In genomic region chr1:225886159-225887029, GRCh38 we compare ENCODE assay signal across 24 cellular contexts. TPM values are rescaled to one million over a fixed set of nuclear protein-coding genes. Genes with fewer than 3 reads are reported as not detected.
DNase-seq lines count a peak whose midpoint lies in the region; ATAC-seq, FAIRE-seq and TF ChIP-seq lines count a peak whose summit lies in the region.
"Had no signal": no experiment of that assay in that cellular context is flagged by ENCODE, and none has a peak within 500 bp of the region (broad histone marks: within the 10 kb centered on the region; RNA-seq: fewer than 3 reads in every experiment).

No MANE protein-coding gene starts in this region.

- H3K27me3 Mint-ChIP-seq in neural crest cell (ENCODE audit: low read depth) = peaks cover 28% of the 10 kb centered on the region
- H3K27me3 Mint-ChIP-seq: activated CD8-positive, alpha-beta T cell treated with anti-CD3 and anti-CD28 coated beads for 36 hours had no signal

- no peaks in the 10 kb centered on the region for H4K20me1 ChIP-seq in endothelial cell of umbilical vein (replicated peaks; ENCODE audit: control insufficient read depth, extremely low read depth, insufficient read depth, low read length)

- no peak overlapping the region for H3K27ac Mint-ChIP-seq in neural crest cell (ENCODE audit: unreplicated experiment)
- H3K27ac Mint-ChIP-seq: activated CD8-positive, alpha-beta T cell treated with anti-CD3 and anti-CD28 coated beads for 36 hours; stimulated activated effector memory CD8-positive, alpha-beta T cell treated with anti-CD3 and anti-CD28 coated beads, Interleukin-12 subunit alpha, Interleukin-12 subunit beta, amount 100 ng/mL, for 72 hours had no signal

- no peaks in the 10 kb centered on the region for H3K9me1 ChIP-seq in endothelial cell of umbilical vein (replicated peaks; ENCODE audit: control insufficient read depth, extremely low read depth, insufficient read depth, low read length)

- CTCF ChIA-PET in endothelial cell of umbilical vein (lab: Charles Lee) = interaction anchor here (1.1 to 1.7 kb wide), 2 partner anchors 15 to 25 kb away, joined by 3 to 5 read pairs; no protein-coding TSS in a partner anchor

- H3K4me1 ChIP-seq in HUES6 (ENCODE audit: control insufficient read depth, insufficient read depth, low read length) (peaks cover 38% of the 10 kb centered on the region), endothelial cell of umbilical vein (ENCODE audit: control insufficient read depth, extremely low read depth, insufficient read depth, low read length) (peaks cover 5% of the 10 kb centered on the region), adrenal gland (replicated peaks in 1 of 2) (peaks cover 1 to 6% of the 10 kb centered on the region in 2 donors)

- H3K79me2 ChIP-seq in endothelial cell of umbilical vein (ENCODE audit: control insufficient read depth, insufficient read depth, low read length) = no peaks in the 10 kb centered on the region

- H3K36me3 ChIP-seq in HUES6 (ENCODE audit: control insufficient read depth, insufficient read depth, low read length) = peaks cover 10% of the 10 kb centered on the region
- no peaks in the 10 kb centered on the region for H3K36me3 ChIP-seq in endothelial cell of umbilical vein (ENCODE audit: control insufficient read depth in 2 of 2, extremely low read depth in 1 of 2, insufficient read depth in 2 of 2, low read length in 2 of 2)
- no peaks in the 10 kb centered on the region for H3K36me3 ChIP-seq in adrenal gland (replicated peaks in 1 of 2)
- H3K36me3 ChIP-seq: prostate gland, suprapubic skin, vagina had no signal

- H3K9ac ChIP-seq in HUES6 (ENCODE audit: low read length) (peak overlapping the region; percentile 42), endothelial cell of umbilical vein (replicated peaks; ENCODE audit: extremely low read depth, insufficient read depth, low read length) (no peak overlapping the region)

- H3K4me3 Mint-ChIP-seq in neural crest cell = peak overlapping the region; percentile 81
- H3K4me3 Mint-ChIP-seq: activated CD8-positive, alpha-beta T cell treated with anti-CD3 and anti-CD28 coated beads for 36 hours; stimulated activated effector memory CD8-positive, alpha-beta T cell treated with anti-CD3 and anti-CD28 coated beads, Interleukin-12 subunit alpha, Interleukin-12 subunit beta, amount 100 ng/mL, for 72 hours had no signal

- peak; percentile 18 for FAIRE-seq in endothelial cell of umbilical vein (lab: Jason Lieb, UNC)

- TF ChIP-seq POLR2A in endothelial cell of umbilical vein (IDR thresholded peaks at IDR 0.05; ENCODE audit: low read depth, low read length) (no peak), adrenal gland (IDR thresholded peaks at IDR 0.05) (no peak)

- no peak overlapping the region for H3K4me2 ChIP-seq in endothelial cell of umbilical vein (ENCODE audit: insufficient read depth, low read length)

- WGBS in adrenal gland, 4 donors = 90 to 97% (median 93%) methylated on average over 8 to 19 of the region's 19 CpGs

- ATAC-seq in GM19035 (IDR thresholded peaks at IDR 0.05; ENCODE audit: unreplicated experiment) = no peak
- ATAC-seq: activated CD4-positive, CD25-positive, alpha-beta regulatory T cell treated with anti-CD3 and anti-CD28 coated beads, Interleukin-2, amount 50 U/mL, for 24 hours; activated CD8-positive, alpha-beta T cell treated with anti-CD3 and anti-CD28 coated beads for 36 hours; stimulated activated effector memory CD8-positive, alpha-beta T cell treated with anti-CD3 and anti-CD28 coated beads, Interleukin-12 subunit alpha, Interleukin-12 subunit beta, amount 100 ng/mL, for 72 hours had no signal

- H3K4me1 Mint-ChIP-seq in neural crest cell = peaks cover 27% of the 10 kb centered on the region

- no TSS peak for BruUV-seq in endothelial cell of umbilical vein (replicated peaks; lab: Mats Ljungman, UMichigan)

- no peak overlapping the region for H2AFZ ChIP-seq in endothelial cell of umbilical vein (ENCODE audit: low read depth, low read length)

- peak; percentile 45 for DNase-seq in DMS53 treated with DMSO at 0.1 percent for 48 hours (lab: John Stamatoyannopoulos, UW; ENCODE audit: unreplicated experiment)
- DNase-seq in endothelial cell of umbilical vein (ENCODE audit: low read depth, low spot score) = no peak
- DNase-seq in neural crest cell (ENCODE audit: low read depth, low spot score) = no peak
- no peak for DNase-seq in NCI-H1105 treated with DMSO at 0.1 percent for 48 hours (lab: John Stamatoyannopoulos, UW)
- no peak for DNase-seq in DMS 273 (lab: John Stamatoyannopoulos, UW; ENCODE audit: unreplicated experiment)
- DNase-seq in adrenal gland = no peak
- DNase-seq: activated CD8-positive, alpha-beta T cell treated with anti-CD3 and anti-CD28 coated beads for 36 hours; activated gamma-delta T cell; activated T-cell treated with anti-CD3 and anti-CD28 coated beads for 4 hours; GDM1; head of caudate nucleus; midbrain; NCI-H2171 treated with DMSO at 0.1 percent for 48 hours; NCI-H82; stimulated activated CD4-positive, alpha-beta T cell treated with anti-CD3 and anti-CD28 coated beads, Interleukin-2, amount 100 ng/mL, for 24 hours had no signal

- no peaks in the 10 kb centered on the region for H3K9me3 ChIP-seq in HUES6 (ENCODE audit: control insufficient read depth, insufficient read depth, low read depth, low read length)
- no peaks in the 10 kb centered on the region for H3K9me3 ChIP-seq in endothelial cell of umbilical vein (replicated peaks; ENCODE audit: control insufficient read depth, insufficient read depth, low read length)
- no peaks in the 10 kb centered on the region for H3K9me3 ChIP-seq in adrenal gland (replicated peaks in 1 of 3)
- H3K9me3 ChIP-seq: prostate gland, suprapubic skin, vagina had no signal

- H3K27me3 ChIP-seq in HUES6 (ENCODE audit: control insufficient read depth, insufficient read depth, low read length) = peaks cover 9% of the 10 kb centered on the region; the same call in 1 of the 2 replicates
- H3K27me3 ChIP-seq in endothelial cell of umbilical vein (ENCODE audit: control insufficient read depth in 2 of 2, insufficient read depth in 2 of 2, low read length in 2 of 2) = no peaks in the 10 kb centered on the region
- no peaks in the 10 kb centered on the region for H3K27me3 ChIP-seq in adrenal gland
- H3K27me3 ChIP-seq: suprapubic skin, vagina had no signal

- no peak overlapping the region for H3K27ac ChIP-seq in HUES6 (ENCODE audit: low read depth, low read length)
- no peak overlapping the region for H3K27ac ChIP-seq in endothelial cell of umbilical vein (ENCODE audit: insufficient read depth, low read depth, low read length)
- H3K27ac ChIP-seq in adrenal gland = no peak overlapping the region
- H3K27ac ChIP-seq: C4-2B, prostate gland, suprapubic skin, vagina had no signal

- no peak overlapping the region for H3K4me3 ChIP-seq in HUES6 (ENCODE audit: low read depth, low read length)
- no peak overlapping the region for H3K4me3 ChIP-seq in endothelial cell of umbilical vein (replicated peaks in 1 of 3; ENCODE audit: insufficient read depth in 1 of 3, low read depth in 1 of 3, low read length in 3 of 3)
- H3K4me3 ChIP-seq in adrenal gland = no peak overlapping the region
- H3K4me3 ChIP-seq: prostate gland, suprapubic skin, vagina had no signal

- TF ChIP-seq CTCF in endothelial cell of umbilical vein (IDR thresholded peaks at IDR 0.05; ENCODE audit: extremely low read depth in 1 of 2, insufficient read depth in 1 of 2, low read depth in 1 of 2, low read length in 2 of 2) (no peak), neural crest cell (conservative IDR thresholded peaks at IDR 0.05) (no peak), adrenal gland (IDR thresholded peaks at IDR 0.05) (no peak)

- intact Hi-C loops in endothelial cell of umbilical vein (cut with micrococcal nuclease) = no loop called here
- intact Hi-C loops in adrenal gland (cut with DNase I) = no loop called here

- POLR2A ChIA-PET in endothelial cell of umbilical vein (lab: Charles Lee) = no interaction called here

- no peaks in the 10 kb centered on the region for H3K36me3 Mint-ChIP-seq in neural crest cell (ENCODE audit: low read depth)

- dilution Hi-C loops in endothelial cell of umbilical vein (cut with MboI; ENCODE audit: extremely low pct_ligation_motif_present, low sequenced_read_pairs) = no loop called here

- no peaks in the 10 kb centered on the region for H3K9me3 Mint-ChIP-seq in neural crest cell
- H3K9me3 Mint-ChIP-seq: activated CD8-positive, alpha-beta T cell treated with anti-CD3 and anti-CD28 coated beads for 36 hours; stimulated activated effector memory CD8-positive, alpha-beta T cell treated with anti-CD3 and anti-CD28 coated beads, Interleukin-12 subunit alpha, Interleukin-12 subunit beta, amount 100 ng/mL, for 72 hours had no signal

RNA-seq across cellular contexts. Expression of gene LEFTY1, which starts 2.6 kb away (rescaled TPM):
- total RNA-seq in endothelial cell of umbilical vein = not detected in 2 replicates
- polyA plus RNA-seq in endothelial cell of umbilical vein = not detected in 2 replicates
- 0.06 TPM in 1 of 2 replicates, not detected in the other for polyA plus RNA-seq in endothelial cell of umbilical vein (2011; cell fraction: cytosol; rRNA removed)
- polyA plus RNA-seq in endothelial cell of umbilical vein (2011; cell fraction: nucleus; rRNA removed) = 0.15 TPM in 1 of 2 replicates, not detected in the other
- polyA plus RNA-seq in endothelial cell of umbilical vein (2012) = not detected in 2 replicates
- not detected in 2 replicates for polyA minus RNA-seq in endothelial cell of umbilical vein
- not detected for polyA minus RNA-seq in endothelial cell of umbilical vein (2011; cell fraction: cytosol; rRNA and poly(A)+ RNA removed)
- not detected in 2 replicates for polyA minus RNA-seq in endothelial cell of umbilical vein (2011; cell fraction: nucleus; rRNA and poly(A)+ RNA removed)
- 0.65 TPM in 1 of 2 replicates, not detected in the other for total RNA-seq in neural crest cell
- 1 to 10 TPM in 2 of 8 donors, under 1 TPM in 2, not detected in 4; 0.47 to 1.5 (median 0.91) TPM for total RNA-seq in adrenal gland
- under 1 TPM in 2 of 3 donors, not detected in 1; 0.15 to 0.27 TPM for polyA plus RNA-seq in adrenal gland
- total RNA-seq: suprapubic skin, vagina had no signal

RNA-seq across cellular contexts. Expression of gene TMEM63A, which starts 4.2 kb away (rescaled TPM):
- total RNA-seq in endothelial cell of umbilical vein (40.8 and 41.4 TPM in 2 replicates), neural crest cell (24.8 and 29.3 TPM in 2 replicates), adrenal gland (10 to 100 TPM; 15.8 to 80.4 (median 57.4) TPM)
- polyA plus RNA-seq in endothelial cell of umbilical vein (28.7 and 32.2 TPM in 2 replicates), adrenal gland (10 to 100 TPM; 20.8 to 96.9 (median 48.1) TPM)
- polyA plus RNA-seq in endothelial cell of umbilical vein (2011; cell fraction: cytosol; rRNA removed) = 10.4 and 11.7 TPM in 2 replicates
- 180 and 221 TPM in 2 replicates for polyA plus RNA-seq in endothelial cell of umbilical vein (2011; cell fraction: nucleus; rRNA removed)
- 17.2 and 17.9 TPM in 2 replicates for polyA plus RNA-seq in endothelial cell of umbilical vein (2012)
- polyA minus RNA-seq in endothelial cell of umbilical vein = 55.8 and 65.6 TPM in 2 replicates
- polyA minus RNA-seq in endothelial cell of umbilical vein (2011; cell fraction: cytosol; rRNA and poly(A)+ RNA removed) = 10.2 TPM
- polyA minus RNA-seq in endothelial cell of umbilical vein (2011; cell fraction: nucleus; rRNA and poly(A)+ RNA removed) = 53.6 and 69.5 TPM in 2 replicates
- polyA plus RNA-seq: neural cell had no signal

RNA-seq across cellular contexts. Expression of gene PYCR2, which starts 37.7 kb away (rescaled TPM):
- total RNA-seq in endothelial cell of umbilical vein (60.4 and 64.6 TPM in 2 replicates), neural crest cell (54.8 and 59.9 TPM in 2 replicates), adrenal gland (100 to 1,000 TPM in 2 of 8 donors, 10 to 100 TPM in 6; 76.0 to 135 (median 85.1) TPM)
- polyA plus RNA-seq in endothelial cell of umbilical vein (63.2 and 65.1 TPM in 2 replicates), adrenal gland (100 to 1,000 TPM in 1 of 3 donors, 10 to 100 TPM in 2; 82.5 to 122 (median 85.3) TPM)
- 45.4 and 65.7 TPM in 2 replicates for polyA plus RNA-seq in endothelial cell of umbilical vein (2011; cell fraction: cytosol; rRNA removed)
- 61.1 and 61.5 TPM in 2 replicates for polyA plus RNA-seq in endothelial cell of umbilical vein (2011; cell fraction: nucleus; rRNA removed)
- polyA plus RNA-seq in endothelial cell of umbilical vein (2012) = 39.0 and 48.2 TPM in 2 replicates
- 41.6 and 52.4 TPM in 2 replicates for polyA minus RNA-seq in endothelial cell of umbilical vein
- 21.9 TPM for polyA minus RNA-seq in endothelial cell of umbilical vein (2011; cell fraction: cytosol; rRNA and poly(A)+ RNA removed)
- polyA minus RNA-seq in endothelial cell of umbilical vein (2011; cell fraction: nucleus; rRNA and poly(A)+ RNA removed) = 13.0 and 13.3 TPM in 2 replicates

RNA-seq across cellular contexts. Expression of gene LEFTY2, which starts 54.6 kb away (rescaled TPM):
- total RNA-seq in endothelial cell of umbilical vein (not detected in 2 replicates), neural crest cell (not detected in 2 replicates), adrenal gland (1 to 10 TPM in 2 of 8 donors, under 1 TPM in 5, not detected in 1; 0.38 to 1.8 (median 0.78) TPM)
- polyA plus RNA-seq in endothelial cell of umbilical vein (0.03 and 0.06 TPM in 2 replicates), adrenal gland (under 1 TPM; 0.16 to 0.57 (median 0.54) TPM)
- 0.13 TPM in 1 of 2 replicates, not detected in the other for polyA plus RNA-seq in endothelial cell of umbilical vein (2011; cell fraction: cytosol; rRNA removed)
- 0.06 TPM in 1 of 2 replicates, not detected in the other for polyA plus RNA-seq in endothelial cell of umbilical vein (2011; cell fraction: nucleus; rRNA removed)
- polyA plus RNA-seq in endothelial cell of umbilical vein (2012) = not detected in 2 replicates
- polyA minus RNA-seq in endothelial cell of umbilical vein = not detected in 2 replicates
- polyA minus RNA-seq in endothelial cell of umbilical vein (2011; cell fraction: cytosol; rRNA and poly(A)+ RNA removed) = not detected
- not detected in 2 replicates for polyA minus RNA-seq in endothelial cell of umbilical vein (2011; cell fraction: nucleus; rRNA and poly(A)+ RNA removed)
- total RNA-seq: activated CD8-positive, alpha-beta T cell treated with anti-CD3 and anti-CD28 coated beads for 36 hours had no signal
- polyA plus RNA-seq: neural cell had no signal
